ENCODE assay signal across 9 cellular contexts in the genomic region with DNA sequence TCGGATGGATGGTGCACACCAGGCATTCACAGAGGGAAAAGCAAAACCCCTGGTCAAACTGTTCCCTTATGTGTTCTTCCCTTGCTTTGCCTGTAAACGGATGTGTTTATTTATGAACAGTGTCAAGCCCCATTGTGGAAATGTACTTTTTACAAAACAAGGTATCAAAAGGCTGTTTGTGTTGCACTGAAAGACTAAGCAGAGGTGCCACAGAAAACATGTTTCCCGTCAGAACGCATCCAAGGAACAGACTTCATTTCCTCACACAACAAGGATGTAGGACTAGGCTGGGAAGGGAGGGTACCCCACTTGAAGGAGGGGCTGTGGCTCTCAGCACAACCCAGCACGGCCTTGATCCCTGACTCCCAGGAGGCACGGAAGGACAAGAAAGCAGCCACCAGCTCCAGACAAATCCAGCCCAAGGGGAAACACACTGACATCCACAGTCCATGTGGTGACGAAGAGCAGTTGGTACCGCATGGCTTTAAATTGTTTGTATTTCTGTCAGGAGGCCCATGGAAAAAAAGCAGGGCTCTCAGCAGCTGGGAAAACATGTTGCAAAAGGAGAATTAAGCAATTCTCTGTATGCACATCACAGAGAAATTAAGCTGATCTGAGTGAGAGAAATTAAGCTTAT.
DNase-seq lines count a peak whose midpoint lies in the region; ATAC-seq and TF ChIP-seq lines count a peak whose summit lies in the region.
"Had no signal": no experiment of that assay in that cellular context is flagged by ENCODE, and none has a peak within 500 bp of the region (broad histone marks: within the 10 kb centered on the region; RNA-seq: fewer than 3 reads in every experiment).

No MANE protein-coding gene starts in this region.

- H3K4me1 ChIP-seq in right lobe of liver: peaks cover 0 to 29% (median 12%) of the 10 kb centered on the region in 4 donors

- intact Hi-C loops in right lobe of liver (cut with DNase I): no loop called here

- peak overlapping the region; percentile 85 for H3K27ac ChIP-seq in angular gyrus (ENCODE audit: low read depth, low read length)
- peak overlapping the region; percentile 44 to 61 (median 48) for H3K27ac ChIP-seq in right lobe of liver
- peak overlapping the region; percentile 91 for H3K27ac ChIP-seq in temporal lobe (ENCODE audit: low read depth, low read length)

- no peaks in the 10 kb centered on the region for H3K9me3 ChIP-seq in right lobe of liver

- WGBS in right lobe of liver (ENCODE audit: insufficient coverage, low coverage, low lambda C conversion rate, missing lambda C conversion rate): 50% methylated on average over 6 of the region's 8 CpGs

- H3K4me3 ChIP-seq in right lobe of liver: no peak overlapping the region

- ATAC-seq in right lobe of liver: peak; percentile 19 to 66 (median 54)

- no peaks in the 10 kb centered on the region for H3K27me3 ChIP-seq in right lobe of liver

- TF ChIP-seq POLR2A in right lobe of liver (IDR thresholded peaks at IDR 0.05): no peak

- DNase-seq in SIG-M5 treated with dmso at 0.1 percent for 504 hours (lab: John Stamatoyannopoulos, UW; ENCODE audit: unreplicated experiment): peak; percentile 18
- DNase-seq in SIG-M5 (lab: John Stamatoyannopoulos, UW): no peak
- DNase-seq in right lobe of liver: no peak
- DNase-seq in NCI-H524 treated with DMSO at 0.1 percent for 48 hours (lab: John Stamatoyannopoulos, UW): no peak
- DNase-seq in occipital lobe (lab: John Stamatoyannopoulos, UW): no peak
- no peak for DNase-seq in inferior parietal cortex (ENCODE audit: extremely low spot score)
- DNase-seq: 8988T had no signal

- H3K36me3 ChIP-seq in right lobe of liver: no peaks in the 10 kb centered on the region

- TF ChIP-seq CTCF in right lobe of liver (IDR thresholded peaks at IDR 0.05): no peak
